In genomic region chr14:78997811-78998210, GRCh38 we compare ENCODE assay signal across 13 cellular contexts.
DNase-seq lines count a peak whose midpoint lies in the region; ATAC-seq and TF ChIP-seq lines count a peak whose summit lies in the region.
"Had no signal": no experiment of that assay in that cellular context is flagged by ENCODE, and none has a peak within 500 bp of the region (broad histone marks: within the 10 kb centered on the region; RNA-seq: fewer than 3 reads in every experiment).

No MANE protein-coding gene starts in this region.

- H3K4me2 ChIP-seq in fibroblast of lung (ENCODE audit: extremely low read depth, insufficient read depth, low read length), result no peak overlapping the region

- no peak for TF ChIP-seq CTCF in fibroblast of lung (conservative IDR thresholded peaks at IDR 0.05 in 1 of 2, IDR thresholded peaks at IDR 0.05 in 1 of 2; ENCODE audit: low read depth in 1 of 2, low read length in 2 of 2)

- no peak overlapping the region for H3K9ac ChIP-seq in fibroblast of lung (ENCODE audit: insufficient read depth, low read length)

- H3K36me3 ChIP-seq in fibroblast of lung (ENCODE audit: control insufficient read depth, insufficient read depth, low read length), result no peaks in the 10 kb centered on the region
- H3K36me3 ChIP-seq: upper lobe of right lung had no signal

- H3K4me3 ChIP-seq in fibroblast of lung (replicated peaks in 1 of 4; ENCODE audit: control extremely low read depth in 1 of 4, insufficient read depth in 1 of 4, low read depth in 3 of 4, low read length in 4 of 4), result no peak overlapping the region
- H3K4me3 ChIP-seq: skin epidermis, upper lobe of right lung had no signal

- ATAC-seq in GM18511 (IDR thresholded peaks at IDR 0.05; ENCODE audit: unreplicated experiment) (no peak), GM21515 (IDR thresholded peaks at IDR 0.05; ENCODE audit: unreplicated experiment) (no peak)
- ATAC-seq: Panc1, upper lobe of right lung had no signal

- H3K79me2 ChIP-seq in fibroblast of lung (ENCODE audit: control insufficient read depth, insufficient read depth, low read length), result no peaks in the 10 kb centered on the region

- H3K27me3 ChIP-seq in fibroblast of lung (ENCODE audit: control insufficient read depth, insufficient read depth, low read length), result no peaks in the 10 kb centered on the region
- H3K27me3 ChIP-seq: upper lobe of right lung had no signal

- H4K20me1 ChIP-seq in fibroblast of lung (ENCODE audit: control insufficient read depth, extremely low read depth, insufficient read depth, low read length), result no peaks in the 10 kb centered on the region

- H2AFZ ChIP-seq in fibroblast of lung (ENCODE audit: low read length), result no peak overlapping the region

- peak; percentile 14 for DNase-seq in NCI-H748 (lab: John Stamatoyannopoulos, UW; ENCODE audit: unreplicated experiment)
- no peak for DNase-seq in NCI-H748 treated with DMSO at 0.1 percent for 48 hours (lab: John Stamatoyannopoulos, UW)
- peak; percentile 69 for DNase-seq in NCI-H345 (lab: John Stamatoyannopoulos, UW)
- peak; percentile 52 to 55 for DNase-seq in fibroblast of lung (ENCODE audit: low read depth in 2 of 2)
- DNase-seq in smooth muscle cell of the brain vasculature (ENCODE audit: low read depth, low spot score), result peak; percentile 57
- no peak for DNase-seq in SK-N-DZ (ENCODE audit: low spot score)
- DNase-seq: T1000, upper lobe of right lung had no signal

- no peaks in the 10 kb centered on the region for H3K4me1 ChIP-seq in fibroblast of lung (ENCODE audit: control insufficient read depth, extremely low read depth, insufficient read depth, low read length)
- H3K4me1 ChIP-seq: upper lobe of right lung had no signal

- no peak overlapping the region for H3K27ac ChIP-seq in fibroblast of lung (ENCODE audit: insufficient read depth, low read length)
- H3K27ac ChIP-seq: HL-60, skin epidermis, upper lobe of right lung had no signal

- H3K9me3 ChIP-seq in fibroblast of lung (ENCODE audit: control insufficient read depth, insufficient read depth, low read depth, low read length), result no peaks in the 10 kb centered on the region
- H3K9me3 ChIP-seq: upper lobe of right lung had no signal

Comparison
In these comparisons a context has a peak if more than half of its experiments do, and no peak if none do; other contexts are left out.
1. DNase-seq: peak in NCI-H748 (single experiment), NCI-H345 (single experiment), fibroblast of lung (2 of 2) and smooth muscle cell of the brain vasculature (single experiment); none in NCI-H748 treated with DMSO at 0.1 percent for 48 hours (single experiment) and SK-N-DZ (single experiment).